ENCODE assay signal across 1 cellular context in genomic region chr20:47583551-47583950, GRCh38.
TF ChIP-seq lines count a peak whose summit lies in the region.

No MANE protein-coding gene starts in this region.

TF ChIP-seq in HCT116, 20 proteins besides CTCF, POLR2A, EP300 and RAD21 (continued from another document):
- no peak for TF ChIP-seq ZBTB33 (IDR thresholded peaks at IDR 0.05; ENCODE audit: extremely low read depth, insufficient replicate concordance, low read length)
- no peak for TF ChIP-seq ZFX (IDR thresholded peaks at IDR 0.05)
- no peak for TF ChIP-seq EZH2 (IDR thresholded peaks at IDR 0.05)
TF ChIP-seq in HCT116: peak in this region for 0.
